In genomic region chr4:88320780-88321373, GRCh38 we compare ENCODE assay signal across 8 cellular contexts. TPM values are rescaled to one million over a fixed set of nuclear protein-coding genes. Genes with fewer than 3 reads are reported as not detected.
DNase-seq lines count a peak whose midpoint lies in the region; ATAC-seq and TF ChIP-seq lines count a peak whose summit lies in the region.

No MANE protein-coding gene starts in this region.

- H3K36me3 ChIP-seq in MM.1S (replicated peaks; ENCODE audit: insufficient read depth, low read length): no peaks in the 10 kb centered on the region
- no peaks in the 10 kb centered on the region for H3K36me3 ChIP-seq in ascending aorta

- H3K9me3 ChIP-seq in MM.1S (replicated peaks; ENCODE audit: insufficient read depth, low read length) (no peaks in the 10 kb centered on the region), ascending aorta (no peaks in the 10 kb centered on the region)

- peak overlapping the region; percentile 85 for H2AFZ ChIP-seq in MM.1S (ENCODE audit: low read length)

- H3K4me3 ChIP-seq in MM.1S (ENCODE audit: low read length) (peak overlapping the region; percentile 60), ascending aorta (no peak overlapping the region)

- no peaks in the 10 kb centered on the region for H3K79me2 ChIP-seq in MM.1S (ENCODE audit: low read length)

- peak overlapping the region; percentile 82 for H3K4me2 ChIP-seq in MM.1S (ENCODE audit: low read depth, low read length)

- DNase-seq in activated gamma-delta T cell treated with Interleukin-2 at 50 U/mL for 16 hours: peak; percentile 9
- no peak for DNase-seq in activated gamma-delta T cell (lab: John Stamatoyannopoulos, UW)
- DNase-seq in MM.1S: peak; percentile 70
- DNase-seq in activated T-helper 2 cell treated with anti-CD3 and anti-CD28 coated beads, Interferon-gamma antibody, Interleukin-2, Interleukin-4, amounts not matched to agents 10 μg/mL and 5 μg/mL and 100 μg/mL, durations not matched to agents 14 hours and 24 hours and 36 hours (ENCODE audit: low spot score): peak; percentile 35
- peak; percentile 33 for DNase-seq in left colon
- no peak for DNase-seq in ascending aorta (ENCODE audit: low spot score in 2 of 2)
- no peak for DNase-seq in NCI-H187 treated with DMSO at 0.1 percent for 48 hours (lab: John Stamatoyannopoulos, UW)

- H3K4me3 Mint-ChIP-seq in activated T-helper 2 cell treated with anti-CD3 and anti-CD28 coated beads, Interferon-gamma antibody, Interleukin-2, Interleukin-4, amounts not matched to agents 10 μg/mL and 5 μg/mL and 100 μg/mL, durations not matched to agents 14 hours and 24 hours and 36 hours (ENCODE audit: low read depth): peak overlapping the region; percentile 75

- H3K36me3 Mint-ChIP-seq in activated T-helper 2 cell treated with anti-CD3 and anti-CD28 coated beads, Interferon-gamma antibody, Interleukin-2, Interleukin-4, amounts not matched to agents 10 μg/mL and 5 μg/mL and 100 μg/mL, durations not matched to agents 14 hours and 24 hours and 36 hours (ENCODE audit: low read depth): peaks cover 5% of the 10 kb centered on the region

- H3K4me1 Mint-ChIP-seq in activated T-helper 2 cell treated with anti-CD3 and anti-CD28 coated beads, Interferon-gamma antibody, Interleukin-2, Interleukin-4, amounts not matched to agents 10 μg/mL and 5 μg/mL and 100 μg/mL, durations not matched to agents 14 hours and 24 hours and 36 hours (ENCODE audit: low read depth): peaks cover 26% of the 10 kb centered on the region

- no peaks in the 10 kb centered on the region for H4K20me1 ChIP-seq in MM.1S (ENCODE audit: insufficient read depth, low read length)

- no peaks in the 10 kb centered on the region for H3K27me3 Mint-ChIP-seq in activated T-helper 2 cell treated with anti-CD3 and anti-CD28 coated beads, Interferon-gamma antibody, Interleukin-2, Interleukin-4, amounts not matched to agents 10 μg/mL and 5 μg/mL and 100 μg/mL, durations not matched to agents 14 hours and 24 hours and 36 hours (ENCODE audit: low read depth)

- intact Hi-C loops in activated T-helper 2 cell treated with anti-CD3 and anti-CD28 coated beads, Interferon-gamma antibody, Interleukin-2, Interleukin-4, amounts not matched to agents 10 μg/mL and 5 μg/mL and 100 μg/mL, durations not matched to agents 14 hours and 24 hours and 36 hours (cut with micrococcal nuclease): loop anchor here (1.0 to 2.0 kb wide), 2 partner anchors 36 to 58 kb away; partner anchors contain the start of gene PPM1K
- intact Hi-C loops in left colon (cut with DNase I, micrococcal nuclease): no loop called here
- intact Hi-C loops in ascending aorta (cut with DNase I): no loop called here

- H3K9ac ChIP-seq in MM.1S (ENCODE audit: low read length): peak overlapping the region; percentile 65

- no peaks in the 10 kb centered on the region for H3K9me2 ChIP-seq in MM.1S (replicated peaks; ENCODE audit: insufficient read depth, low read length)

- H3K4me1 ChIP-seq in MM.1S (ENCODE audit: low read length) (peaks cover 14% of the 10 kb centered on the region), ascending aorta (no peaks in the 10 kb centered on the region)

- TF ChIP-seq CTCF in MM.1S (IDR thresholded peaks at IDR 0.05; ENCODE audit: low read length) (no peak), ascending aorta (IDR thresholded peaks at IDR 0.05) (no peak)

- H3K9me3 Mint-ChIP-seq in activated T-helper 2 cell treated with anti-CD3 and anti-CD28 coated beads, Interferon-gamma antibody, Interleukin-2, Interleukin-4, amounts not matched to agents 10 μg/mL and 5 μg/mL and 100 μg/mL, durations not matched to agents 14 hours and 24 hours and 36 hours: no peaks in the 10 kb centered on the region

- peaks cover 8% of the 10 kb centered on the region for H3F3A ChIP-seq in MM.1S (ENCODE audit: insufficient read depth, low read length)

- peak overlapping the region; percentile 85 for H3K27ac Mint-ChIP-seq in activated T-helper 2 cell treated with anti-CD3 and anti-CD28 coated beads, Interferon-gamma antibody, Interleukin-2, Interleukin-4, amounts not matched to agents 10 μg/mL and 5 μg/mL and 100 μg/mL, durations not matched to agents 14 hours and 24 hours and 36 hours

- no peaks in the 10 kb centered on the region for H3K27me3 ChIP-seq in MM.1S (replicated peaks; ENCODE audit: insufficient read depth, low read length)
- H3K27me3 ChIP-seq in ascending aorta: no peaks in the 10 kb centered on the region

- peak overlapping the region; percentile 91 for H3K27ac ChIP-seq in MM.1S (ENCODE audit: low read length)
- H3K27ac ChIP-seq in ascending aorta: no peak overlapping the region

- ATAC-seq in HG02610 (IDR thresholded peaks at IDR 0.05; ENCODE audit: unreplicated experiment) (peak; percentile 99), left colon (peak; percentile 46)

RNA-seq across cellular contexts. Expression of gene PPM1K, which starts 36.5 kb away (rescaled TPM):
- total RNA-seq in activated T-helper 2 cell treated with anti-CD3 and anti-CD28 coated beads, Interferon-gamma antibody, Interleukin-2, Interleukin-4, amounts not matched to agents 10 μg/mL and 5 μg/mL and 100 μg/mL, durations not matched to agents 14 hours and 24 hours and 36 hours: 38.5 and 39.9 TPM in 2 replicates
- total RNA-seq in left colon (1 to 10 TPM; 4.7 to 9.9 TPM), ascending aorta (17.0 TPM)

RNA-seq across cellular contexts. Expression of gene HERC6, which starts 57.8 kb away (rescaled TPM):
- 3.3 and 3.7 TPM in 2 replicates for total RNA-seq in activated T-helper 2 cell treated with anti-CD3 and anti-CD28 coated beads, Interferon-gamma antibody, Interleukin-2, Interleukin-4, amounts not matched to agents 10 μg/mL and 5 μg/mL and 100 μg/mL, durations not matched to agents 14 hours and 24 hours and 36 hours
- total RNA-seq in left colon (1 to 10 TPM; 7.5 to 8.9 TPM), ascending aorta (32.7 TPM)

Comparison
In these comparisons a context has a peak if more than half of its experiments do, and no peak if none do; other contexts are left out.
1. DNase-seq: peak in activated gamma-delta T cell treated with Interleukin-2 at 50 U/mL for 16 hours (single experiment), MM.1S (single experiment), activated T-helper 2 cell treated with anti-CD3 and anti-CD28 coated beads, Interferon-gamma antibody, Interleukin-2, Interleukin-4, amounts not matched to agents 10 μg/mL and 5 μg/mL and 100 μg/mL, durations not matched to agents 14 hours and 24 hours and 36 hours (single experiment) and left colon (2 of 2); none in activated gamma-delta T cell (single experiment), ascending aorta (0 of 2) and NCI-H187 treated with DMSO at 0.1 percent for 48 hours (single experiment).